ENCODE assay signal across 8 cellular contexts in the genomic region with DNA sequence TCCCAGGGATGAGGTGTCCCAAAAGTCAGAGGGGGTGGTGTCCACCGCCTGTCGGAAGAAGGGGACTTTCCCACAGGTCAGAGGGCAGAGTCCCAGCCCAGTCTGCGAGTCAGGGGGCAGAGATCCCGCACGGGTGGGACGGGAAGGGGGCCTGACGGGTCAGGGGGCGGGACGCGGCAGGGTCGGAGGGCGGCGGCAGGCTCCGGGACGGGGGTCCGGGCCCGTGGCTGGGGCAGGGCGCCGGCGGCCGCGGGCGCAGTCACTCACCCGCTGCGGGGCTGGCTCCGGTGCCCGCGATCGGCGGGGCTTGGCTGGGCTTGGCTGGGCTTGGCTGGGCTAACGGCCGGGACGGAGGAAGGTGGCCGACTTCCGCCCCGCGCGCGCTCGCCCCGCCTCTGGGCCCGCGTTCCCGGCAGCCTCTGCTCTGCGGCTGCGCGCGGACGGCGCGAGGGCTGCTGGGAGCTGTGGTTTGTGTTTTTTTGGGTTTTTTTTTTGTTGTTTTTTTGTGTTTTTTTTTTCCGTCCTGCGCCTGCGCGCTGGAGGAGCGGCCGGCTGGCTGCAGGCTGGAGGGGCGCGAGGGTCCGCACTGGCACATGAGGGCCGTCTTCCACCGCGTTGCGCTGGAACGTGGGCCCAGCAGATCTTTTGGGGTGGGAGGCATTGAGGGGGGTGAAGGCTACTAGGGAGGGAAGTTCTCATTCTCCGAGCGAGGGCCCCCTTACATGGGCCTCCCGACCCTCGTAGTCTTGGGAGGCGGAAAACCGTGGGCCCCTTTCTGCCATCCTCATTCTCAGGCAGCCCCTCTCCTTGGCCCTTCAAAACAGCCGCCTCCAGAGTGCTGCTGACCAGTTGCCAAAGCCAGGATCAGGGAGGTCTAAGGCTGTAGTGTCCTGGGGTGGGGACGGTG. TPM values are rescaled to one million over a fixed set of nuclear protein-coding genes. Genes with fewer than 3 reads are reported as not detected.
DNase-seq lines count a peak whose midpoint lies in the region; ATAC-seq and TF ChIP-seq lines count a peak whose summit lies in the region.

A gene (minus strand): TSS at position 368 of the 907 bp plus-strand sequence. CDS start 12,142 bp downstream, outside the sequence.

- no peaks in the 10 kb centered on the region for H3K9me3 ChIP-seq in right lobe of liver

- DNase-seq in AG09309 (ENCODE audit: low read depth) = no peak
- peak; percentile 69 for DNase-seq in NCI-H510A treated with DMSO at 0.1 percent for 48 hours (lab: John Stamatoyannopoulos, UW)
- DNase-seq in activated CD4-positive, alpha-beta T cell treated with anti-CD3 and anti-CD28 coated beads, Interleukin-2, amount 50 U/mL, for 24 hours (ENCODE audit: low read depth in 1 of 2, low spot score in 1 of 2) = peak; percentile 63 to 70
- peak; percentile 69 to 86 for DNase-seq in dermis microvascular lymphatic vessel endothelial cell (ENCODE audit: low read depth in 2 of 2)
- DNase-seq in right lobe of liver = peak; percentile 88 to 89 (median 89)
- DNase-seq in stimulated activated CD4-positive, alpha-beta T cell treated with anti-CD3 and anti-CD28 coated beads, Interleukin-4, amount 100 ng/mL, for 4 hours = peak; percentile 76 to 81

- no peaks in the 10 kb centered on the region for H3K36me3 ChIP-seq in right lobe of liver

- H3K4me1 ChIP-seq in right lobe of liver = peaks cover 0 to 26% (median 8%) of the 10 kb centered on the region in 4 donors

- TF ChIP-seq CTCF in AG09309 (IDR thresholded peaks at IDR 0.05; ENCODE audit: control insufficient read depth, insufficient read depth, low read depth, low read length, missing control alignments) (no peak), right lobe of liver (IDR thresholded peaks at IDR 0.05) (no peak)

- TF ChIP-seq POLR2A in right lobe of liver (IDR thresholded peaks at IDR 0.05) = peak; percentile 68

- WGBS in right lobe of liver (ENCODE audit: insufficient coverage, low coverage, low lambda C conversion rate, missing lambda C conversion rate) = 2% methylated on average over 28 of the region's 73 CpGs

- intact Hi-C loops in right lobe of liver (cut with DNase I) = no loop called here

- no peaks in the 10 kb centered on the region for H3K27me3 ChIP-seq in right lobe of liver

- ATAC-seq in GM18868 (IDR thresholded peaks at IDR 0.05; ENCODE audit: unreplicated experiment) = peak; percentile 88
- peak; percentile 89 for ATAC-seq in HG03108 (IDR thresholded peaks at IDR 0.05; ENCODE audit: unreplicated experiment)
- ATAC-seq in right lobe of liver = peak; percentile 90 to 98 (median 94)

- H3K4me3 ChIP-seq in AG09309 (ENCODE audit: control insufficient read depth, low read depth, low read length) = peak within 1 kb of the TSS; percentile 91
- H3K4me3 ChIP-seq in right lobe of liver = peak within 1 kb of the TSS; percentile 65 to 90 (median 66)

- H3K27ac ChIP-seq in right lobe of liver = peak within 1 kb of the TSS; percentile 77 to 92 (median 87)

RNA-seq across cellular contexts. Expression of the gene that starts here (rescaled TPM):
- total RNA-seq in dermis microvascular lymphatic vessel endothelial cell = 40.3 and 53.5 TPM in 2 replicates
- total RNA-seq in right lobe of liver = 10 to 100 TPM; 15.6 to 26.3 (median 18.7) TPM
